ENCODE assay signal across 27 cellular contexts in the genomic region with DNA sequence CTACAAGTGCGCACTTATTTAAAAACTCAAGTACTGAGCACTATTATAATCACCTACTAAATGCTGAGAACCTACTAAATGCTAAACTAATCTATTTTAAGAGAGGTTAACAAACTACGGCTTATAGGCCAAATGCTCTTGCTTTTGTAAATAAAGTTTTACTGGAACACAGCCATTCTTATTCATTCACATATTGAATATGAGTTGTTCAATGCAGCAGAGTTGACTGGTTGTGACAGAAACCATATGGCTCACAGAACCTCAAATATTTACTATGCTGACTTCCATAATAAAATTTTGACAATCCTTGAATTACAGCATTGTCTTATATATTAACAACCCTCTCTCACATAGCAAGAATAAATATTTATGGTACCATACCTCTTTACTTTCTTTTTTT.
"Had no signal": no experiment of that assay in that cellular context is flagged by ENCODE, and none has a peak within 500 bp of the region (broad histone marks: within the 10 kb centered on the region; RNA-seq: fewer than 3 reads in every experiment).

No MANE protein-coding gene starts in this region.

- H3K27me3 ChIP-seq: adrenal gland, SJSA1 had no signal

- H3K4me1 Mint-ChIP-seq: activated B cell treated with CpG ODN at 0.5 μM for 24 hours; activated CD4-positive, alpha-beta memory T cell treated with anti-CD3 and anti-CD28 coated beads, Interleukin-2, amount 10 ng/mL, durations not matched to agents 7 days and 5 days; activated CD4-positive, alpha-beta T cell treated with anti-CD3 and anti-CD28 coated beads, Interleukin-2, amount 10 ng/mL, durations not matched to agents 7 days and 5 days; activated naive CD8-positive, alpha-beta T cell treated with anti-CD3 and anti-CD28 coated beads, Interleukin-2, amount 10 ng/mL, durations not matched to agents 7 days and 5 days; T-helper 17 cell had no signal

- DNase-seq: activated B cell treated with CpG ODN at 0.5 μM for 24 hours; activated CD4-positive, alpha-beta memory T cell treated with anti-CD3 and anti-CD28 coated beads, Interleukin-2, amount 10 ng/mL, durations not matched to agents 7 days and 5 days; activated CD4-positive, alpha-beta T cell treated with anti-CD3 and anti-CD28 coated beads for 1 hour; activated CD4-positive, alpha-beta T cell treated with anti-CD3 and anti-CD28 coated beads, Interleukin-2, amount 10 ng/mL, durations not matched to agents 7 days and 5 days; activated naive CD4-positive, alpha-beta T cell treated with anti-CD3 and anti-CD28 coated beads, Interleukin-2, amount 50 U/mL, for 16 hours; activated naive CD8-positive, alpha-beta T cell treated with anti-CD3 and anti-CD28 coated beads, Interleukin-2, amount 10 ng/mL, durations not matched to agents 7 days and 5 days; activated T-cell treated with anti-CD3 and anti-CD28 coated beads for 4 hours; activated T-cell treated with anti-CD3 and anti-CD28 coated beads, Interleukin-2, amount 50 U/mL, for 72 hours; adrenal gland; anterior cingulate cortex; caudate nucleus; MM.1S; NCI-H1105; NCI-H1436; NCI-H187 treated with DMSO at 0.1 percent for 48 hours; NCI-H2081 treated with DMSO at 0.1 percent for 48 hours; NCI-H446; NCI-H524; NK-92 treated with Interleukin-12 subunit alpha and Interleukin-12 subunit beta, amount 100 ng/mL, for 24 hours; OCI-M1; SHP77; T-helper 17 cell; T-helper 9 cell had no signal

- H3K27me3 Mint-ChIP-seq: activated B cell treated with CpG ODN at 0.5 μM for 24 hours; activated CD4-positive, alpha-beta memory T cell treated with anti-CD3 and anti-CD28 coated beads, Interleukin-2, amount 10 ng/mL, durations not matched to agents 7 days and 5 days; activated CD4-positive, alpha-beta T cell treated with anti-CD3 and anti-CD28 coated beads, Interleukin-2, amount 10 ng/mL, durations not matched to agents 7 days and 5 days had no signal

- H3K27ac Mint-ChIP-seq: activated B cell treated with CpG ODN at 0.5 μM for 24 hours; activated CD4-positive, alpha-beta memory T cell treated with anti-CD3 and anti-CD28 coated beads, Interleukin-2, amount 10 ng/mL, durations not matched to agents 7 days and 5 days; activated CD4-positive, alpha-beta T cell treated with anti-CD3 and anti-CD28 coated beads, Interleukin-2, amount 10 ng/mL, durations not matched to agents 7 days and 5 days; activated naive CD8-positive, alpha-beta T cell treated with anti-CD3 and anti-CD28 coated beads, Interleukin-2, amount 10 ng/mL, durations not matched to agents 7 days and 5 days; activated T-cell treated with anti-CD3 and anti-CD28 coated beads, Interleukin-2, amount 50 U/mL, for 72 hours; activated T-helper 2 cell treated with anti-CD3 and anti-CD28 coated beads, Interferon-gamma antibody, Interleukin-2, Interleukin-4, amounts not matched to agents 10 μg/mL and 5 μg/mL and 100 μg/mL, durations not matched to agents 14 hours and 24 hours and 36 hours; T-helper 17 cell had no signal

- H3K36me3 ChIP-seq: adrenal gland, SJSA1 had no signal

- H3K27ac ChIP-seq: adrenal gland had no signal

- H3K36me3 Mint-ChIP-seq: activated naive CD8-positive, alpha-beta T cell treated with anti-CD3 and anti-CD28 coated beads, Interleukin-2, amount 10 ng/mL, durations not matched to agents 7 days and 5 days had no signal

- H3K9me3 ChIP-seq: adrenal gland, SJSA1 had no signal

- H3K4me3 Mint-ChIP-seq: activated B cell treated with CpG ODN at 0.5 μM for 24 hours; activated CD4-positive, alpha-beta memory T cell treated with anti-CD3 and anti-CD28 coated beads, Interleukin-2, amount 10 ng/mL, durations not matched to agents 7 days and 5 days; activated CD4-positive, alpha-beta T cell treated with anti-CD3 and anti-CD28 coated beads, Interleukin-2, amount 10 ng/mL, durations not matched to agents 7 days and 5 days; activated naive CD8-positive, alpha-beta T cell treated with anti-CD3 and anti-CD28 coated beads, Interleukin-2, amount 10 ng/mL, durations not matched to agents 7 days and 5 days; activated T-cell treated with anti-CD3 and anti-CD28 coated beads, Interleukin-2, amount 50 U/mL, for 72 hours; T-helper 17 cell had no signal

- H3K9me3 Mint-ChIP-seq: activated B cell treated with CpG ODN at 0.5 μM for 24 hours; activated CD4-positive, alpha-beta T cell treated with anti-CD3 and anti-CD28 coated beads, Interleukin-2, amount 10 ng/mL, durations not matched to agents 7 days and 5 days; activated T-cell treated with anti-CD3 and anti-CD28 coated beads, Interleukin-2, amount 50 U/mL, for 72 hours; activated T-helper 2 cell treated with anti-CD3 and anti-CD28 coated beads, Interferon-gamma antibody, Interleukin-2, Interleukin-4, amounts not matched to agents 10 μg/mL and 5 μg/mL and 100 μg/mL, durations not matched to agents 14 hours and 24 hours and 36 hours had no signal

- H3K4me3 ChIP-seq: adrenal gland, SJSA1 had no signal

- FAIRE-seq: RCC 7860, TTC549 had no signal
